In genomic region chr5:154857534-154858250, GRCh38 we compare ENCODE assay signal across 8 cellular contexts. TPM values are rescaled to one million over a fixed set of nuclear protein-coding genes. Genes with fewer than 3 reads are reported as not detected.
DNase-seq lines count a peak whose midpoint lies in the region; ATAC-seq, FAIRE-seq and TF ChIP-seq lines count a peak whose summit lies in the region.

No MANE protein-coding gene starts in this region.

- peak in 3 of 4 experiments; percentile 0 to 38 (median 16) for TF ChIP-seq CTCF in gastroesophageal sphincter (IDR thresholded peaks at IDR 0.05)

- 0% methylated on average over 16 to 17 of the region's 57 CpGs for WGBS in gastroesophageal sphincter (ENCODE audit: low coverage in 1 of 2), 2 donors

- peak; percentile 60 for FAIRE-seq in G401.6 (lab: Jason Lieb, UNC)

- H3K27me3 ChIP-seq in HAP-1 (ENCODE audit: low read depth): no peaks in the 10 kb centered on the region
- no peaks in the 10 kb centered on the region for H3K27me3 ChIP-seq in MG63
- no peaks in the 10 kb centered on the region for H3K27me3 ChIP-seq in SJSA1 (replicated peaks)
- no peaks in the 10 kb centered on the region for H3K27me3 ChIP-seq in gastroesophageal sphincter

- peak overlapping the region; percentile 95 for H3K27ac ChIP-seq in SJSA1
- H3K27ac ChIP-seq in gastroesophageal sphincter: peak overlapping the region; percentile 76 to 99 (median 98)

- H3K27me3 Mint-ChIP-seq in activated naive CD4-positive, alpha-beta T cell treated with anti-CD3 and anti-CD28 coated beads for 36 hours (ENCODE audit: low read depth): no peaks in the 10 kb centered on the region

- TF ChIP-seq POLR2A in gastroesophageal sphincter (IDR thresholded peaks at IDR 0.05): peak; percentile 66 to 78

- CTCF ChIA-PET in activated naive CD4-positive, alpha-beta T cell treated with anti-CD3 and anti-CD28 coated beads for 36 hours (lab: Charles Lee): interaction anchor here (0.8 kb wide), 1 partner anchor 207 kb away, joined by 3 read pairs; no protein-coding TSS in a partner anchor

- H3K36me3 ChIP-seq in HAP-1 (replicated peaks) (peaks cover 3% of the 10 kb centered on the region), MG63 (peaks cover 25% of the 10 kb centered on the region), SJSA1 (0 out of 2 replicates have a peak, but pooled peaks cover 3% of the 10 kb centered on the region), gastroesophageal sphincter (no peaks in the 10 kb centered on the region)

- peaks cover 35% of the 10 kb centered on the region for H3K4me1 Mint-ChIP-seq in activated naive CD4-positive, alpha-beta T cell treated with anti-CD3 and anti-CD28 coated beads for 36 hours (ENCODE audit: low read depth)

- TF ChIP-seq EP300 in gastroesophageal sphincter (IDR thresholded peaks at IDR 0.05): no peak

- H3K9me3 ChIP-seq in HAP-1 (no peaks in the 10 kb centered on the region; the same call in 1 of the 2 replicates), MG63 (no peaks in the 10 kb centered on the region), SJSA1 (replicated peaks) (no peaks in the 10 kb centered on the region), gastroesophageal sphincter (no peaks in the 10 kb centered on the region)

- H3K4me3 Mint-ChIP-seq in activated naive CD4-positive, alpha-beta T cell treated with anti-CD3 and anti-CD28 coated beads for 36 hours: peak overlapping the region; percentile 88

- H3K36me3 Mint-ChIP-seq in activated naive CD4-positive, alpha-beta T cell treated with anti-CD3 and anti-CD28 coated beads for 36 hours (ENCODE audit: low read depth): peaks cover 18% of the 10 kb centered on the region

- in situ Hi-C loops in HAP-1 (cut with MboI; ENCODE audit: low sequenced_read_pairs): no loop called here

- intact Hi-C loops in activated naive CD4-positive, alpha-beta T cell treated with anti-CD3 and anti-CD28 coated beads for 36 hours (cut with micrococcal nuclease): loop anchor here (1.0 to 5.0 kb wide), 9 partner anchors 28 to 819 kb away; partner anchors contain the start of genes FAM114A2, GALNT10, GEMIN5 and LARP1

- H3K27ac Mint-ChIP-seq in activated naive CD4-positive, alpha-beta T cell treated with anti-CD3 and anti-CD28 coated beads for 36 hours: peak overlapping the region; percentile 94

- H3K4me3 ChIP-seq in HAP-1 (peak overlapping the region; percentile 89), MG63 (peak overlapping the region; percentile 83), SJSA1 (peak overlapping the region; percentile 61), gastroesophageal sphincter (peak overlapping the region; percentile 80 to 89)

- DNase-seq in HAP-1 (ENCODE audit: low spot score in 2 of 2): peak; percentile 90 to 96
- peak; percentile 99 for DNase-seq in MG63
- DNase-seq in SJSA1 (ENCODE audit: low read depth in 1 of 2, low spot score in 2 of 2): peak; percentile 98 to 100
- DNase-seq in activated naive CD4-positive, alpha-beta T cell treated with anti-CD3 and anti-CD28 coated beads for 36 hours: peak; percentile 86
- DNase-seq in non-pigmented ciliary epithelial cell (ENCODE audit: low read depth): peak; percentile 80
- peak; percentile 95 for DNase-seq in superior temporal gyrus (ENCODE audit: extremely low spot score)

- H3K9me3 Mint-ChIP-seq in activated naive CD4-positive, alpha-beta T cell treated with anti-CD3 and anti-CD28 coated beads for 36 hours: no peaks in the 10 kb centered on the region

- peak; percentile 90 for ATAC-seq in gastroesophageal sphincter

- peaks cover 19% of the 10 kb centered on the region for H3K4me1 ChIP-seq in HAP-1
- peaks cover 18% of the 10 kb centered on the region for H3K4me1 ChIP-seq in SJSA1 (replicated peaks)
- peaks cover 0 to 51% (median 26%) of the 10 kb centered on the region in 3 donors for H3K4me1 ChIP-seq in gastroesophageal sphincter

RNA-seq across cellular contexts. Expression of gene CNOT8, which starts 0.7 kb away (rescaled TPM):
- 67.0 and 70.7 TPM in 2 replicates for total RNA-seq in MG63 (2014; rRNA removed; shearing (Covaris generic); ENCODE audit: low replicate concordance)
- total RNA-seq in SJSA1 (2014; rRNA removed; shearing (Covaris generic)): 87.9 and 102 TPM in 2 replicates
- total RNA-seq in activated naive CD4-positive, alpha-beta T cell treated with anti-CD3 and anti-CD28 coated beads for 36 hours: 10 to 100 TPM; 63.5 to 65.3 TPM
- 10 to 100 TPM; 53.6 to 71.5 (median 61.5) TPM for total RNA-seq in gastroesophageal sphincter

RNA-seq across cellular contexts. Expression of gene FAXDC2, which starts 7.3 kb away (rescaled TPM):
- total RNA-seq in MG63 (2014; rRNA removed; shearing (Covaris generic); ENCODE audit: low replicate concordance): 0.54 TPM in 1 of 2 replicates, not detected in the other
- 0.32 TPM in 1 of 2 replicates, not detected in the other for total RNA-seq in SJSA1 (2014; rRNA removed; shearing (Covaris generic))
- not detected for total RNA-seq in activated naive CD4-positive, alpha-beta T cell treated with anti-CD3 and anti-CD28 coated beads for 36 hours
- total RNA-seq in gastroesophageal sphincter: 10 to 100 TPM; 26.6 to 75.5 (median 46.4) TPM

Comparison
In these comparisons a context has a peak if more than half of its experiments do, and no peak if none do; other contexts are left out.
1. Peak in every context shown above with its lines: DNase-seq, ATAC-seq, H3K4me3 ChIP-seq and H3K27ac ChIP-seq.
2. RNA of gene FAXDC2, which starts 7.3 kb away (total RNA-seq): 26.6 to 75.5 TPM in gastroesophageal sphincter; 0.32 TPM in SJSA1, not detected in activated naive CD4-positive, alpha-beta T cell treated with anti-CD3 and anti-CD28 coated beads for 36 hours and 0.54 TPM in MG63; every median in the first group is over 10 times any median in the second.